In the genomic region with DNA sequence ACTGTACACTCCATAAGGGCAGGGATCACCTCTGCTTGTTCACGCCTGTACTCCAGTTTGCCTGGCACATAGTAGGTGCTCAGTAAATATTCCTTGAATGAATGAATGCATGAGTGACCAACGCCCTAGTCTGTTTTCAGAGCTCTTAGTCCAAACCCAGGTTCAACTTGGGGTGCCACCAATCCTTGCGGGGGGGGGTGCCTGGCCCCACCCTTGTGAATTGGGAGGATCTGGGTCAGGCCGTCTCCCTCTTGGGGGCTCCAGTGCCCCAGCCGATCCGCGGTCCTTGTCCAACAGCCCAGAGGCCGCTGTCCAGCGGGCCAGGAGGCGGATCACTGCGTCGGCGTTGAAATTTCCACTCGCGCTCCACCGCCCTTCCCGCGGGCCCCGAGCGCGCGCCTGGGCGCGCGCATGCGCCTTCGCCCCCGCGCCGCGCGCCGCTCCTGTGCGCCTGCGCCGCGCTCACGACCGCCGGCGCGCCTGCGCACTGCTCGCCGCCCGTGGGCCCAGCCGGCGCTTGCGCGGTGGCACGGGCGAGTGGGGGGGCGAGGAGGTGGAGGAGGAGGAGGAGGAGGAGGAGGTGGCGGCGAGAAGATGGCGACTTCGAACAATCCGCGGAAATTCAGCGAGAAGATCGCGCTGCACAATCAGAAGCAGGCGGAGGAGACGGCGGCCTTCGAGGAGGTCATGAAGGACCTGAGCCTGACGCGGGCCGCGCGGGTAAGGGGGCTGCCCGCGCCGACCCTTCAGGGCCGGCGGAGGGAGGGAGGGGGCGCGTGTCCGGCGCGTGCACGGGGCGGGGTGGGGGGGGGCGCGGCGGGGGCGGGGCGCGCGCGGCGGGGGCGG, we compare ENCODE assay signal across 8 cellular contexts. TPM values are rescaled to one million over a fixed set of nuclear protein-coding genes. Genes with fewer than 3 reads are reported as not detected.
DNase-seq lines count a peak whose midpoint lies in the region; ATAC-seq, FAIRE-seq and TF ChIP-seq lines count a peak whose summit lies in the region.

A gene with protein sequence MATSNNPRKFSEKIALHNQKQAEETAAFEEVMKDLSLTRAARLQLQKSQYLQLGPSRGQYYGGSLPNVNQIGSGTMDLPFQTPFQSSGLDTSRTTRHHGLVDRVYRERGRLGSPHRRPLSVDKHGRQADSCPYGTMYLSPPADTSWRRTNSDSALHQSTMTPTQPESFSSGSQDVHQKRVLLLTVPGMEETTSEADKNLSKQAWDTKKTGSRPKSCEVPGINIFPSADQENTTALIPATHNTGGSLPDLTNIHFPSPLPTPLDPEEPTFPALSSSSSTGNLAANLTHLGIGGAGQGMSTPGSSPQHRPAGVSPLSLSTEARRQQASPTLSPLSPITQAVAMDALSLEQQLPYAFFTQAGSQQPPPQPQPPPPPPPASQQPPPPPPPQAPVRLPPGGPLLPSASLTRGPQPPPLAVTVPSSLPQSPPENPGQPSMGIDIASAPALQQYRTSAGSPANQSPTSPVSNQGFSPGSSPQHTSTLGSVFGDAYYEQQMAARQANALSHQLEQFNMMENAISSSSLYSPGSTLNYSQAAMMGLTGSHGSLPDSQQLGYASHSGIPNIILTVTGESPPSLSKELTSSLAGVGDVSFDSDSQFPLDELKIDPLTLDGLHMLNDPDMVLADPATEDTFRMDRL (plus strand): TSS at position 572 of the 846 bp plus-strand sequence. CDS start 23 bp downstream, at position 595.

- no peaks in the 10 kb centered on the region for H3K9me3 Mint-ChIP-seq in chondrocyte (ENCODE audit: low read depth)

- POLR2A ChIA-PET in A549 (lab: Yijun Ruan, JAX): no interaction called here

- peak; percentile 57 for TF ChIP-seq POLR2A in A549 (IDR thresholded peaks at IDR 0.05; ENCODE audit: low read length)

- H3K27ac ChIP-seq in A549: peak within 1 kb of the TSS; percentile 96

- H3K4me3 Mint-ChIP-seq in chondrocyte (ENCODE audit: unreplicated experiment): peak within 1 kb of the TSS; percentile 84

- peak within 1 kb of the TSS; percentile 93 for H3K4me2 ChIP-seq in A549

- H3K9me3 ChIP-seq in A549: no peaks in the 10 kb centered on the region

- FAIRE-seq in A549 (lab: Jason Lieb, UNC): no peak

- no peak for TF ChIP-seq EP300 in A549 (IDR thresholded peaks at IDR 0.05)

- no peak for TF ChIP-seq RAD21 in A549 (conservative IDR thresholded peaks at IDR 0.05 in 1 of 2, IDR thresholded peaks at IDR 0.05 in 1 of 2)

- peak; percentile 80 to 83 for DNase-seq in A549 (ENCODE audit: low read depth in 1 of 2, low spot score in 1 of 2)
- DNase-seq in NCI-H446 (lab: John Stamatoyannopoulos, UW): peak; percentile 72 to 95
- DNase-seq in activated CD4-positive, alpha-beta T cell treated with anti-CD3 and anti-CD28 coated beads for 24 hours (ENCODE audit: low read depth in 2 of 2): peak; percentile 83 to 90
- DNase-seq in chondrocyte (ENCODE audit: low spot score): no peak
- DNase-seq in kidney tubule cell (ENCODE audit: low spot score): peak; percentile 91
- peak; percentile 84 to 90 for DNase-seq in stimulated activated CD4-positive, alpha-beta T cell treated with anti-CD3 and anti-CD28 coated beads, Interleukin-15, amount 100 ng/mL, for 48 hours (ENCODE audit: low read depth in 2 of 2)

- 5% methylated on average over 26 of the region's 93 CpGs for WGBS in A549 (ENCODE audit: missing lambda C conversion rate)

- ATAC-seq in A549 (peak; percentile 73 to 81), GM18867 (IDR thresholded peaks at IDR 0.05; ENCODE audit: unreplicated experiment) (peak; percentile 75), HG03196 (IDR thresholded peaks at IDR 0.05; ENCODE audit: unreplicated experiment) (peak; percentile 64)

- peak within 1 kb of the TSS; percentile 66 for H3K4me3 ChIP-seq in A549

- H3K4me1 Mint-ChIP-seq in chondrocyte (ENCODE audit: low read depth): peaks cover 25% of the 10 kb centered on the region

- H3K27me3 Mint-ChIP-seq in chondrocyte (ENCODE audit: low read depth): no peaks in the 10 kb centered on the region

- no peaks in the 10 kb centered on the region for H3K36me3 Mint-ChIP-seq in chondrocyte (ENCODE audit: low read depth)

- peaks cover 22% of the 10 kb centered on the region for H3K4me1 ChIP-seq in A549

- TF ChIP-seq CTCF in A549 (IDR thresholded peaks at IDR 0.05): no peak
- TF ChIP-seq CTCF in chondrocyte (IDR thresholded peaks at IDR 0.05): peak; percentile 44

- CTCF ChIA-PET in A549 (lab: Yijun Ruan, JAX): interaction anchor here (0.7 kb wide), 1 partner anchor 342 kb away, joined by 4 read pairs; no protein-coding TSS in a partner anchor

- H3K27ac Mint-ChIP-seq in chondrocyte (ENCODE audit: unreplicated experiment): peak within 1 kb of the TSS; percentile 91

TF ChIP-seq in A549, 52 proteins besides CTCF, POLR2A, EP300 and RAD21:
- TF ChIP-seq CBX2 (IDR thresholded peaks at IDR 0.05; ENCODE audit: borderline replicate concordance, low read depth) (no peak), RCOR1 (IDR thresholded peaks at IDR 0.05; ENCODE audit: low read depth, low read length) (no peak), PHF8 (IDR thresholded peaks at IDR 0.05; ENCODE audit: borderline replicate concordance, low read depth) (peak; percentile 62; the same call in 1 of the 2 replicates), HEYL (CRISPR knock-in tag; IDR thresholded peaks at IDR 0.05) (no peak), HDAC2 (IDR thresholded peaks at IDR 0.05) (no peak), JUN (IDR thresholded peaks at IDR 0.05) (peak in 1 of 2 experiments; percentile 25; a peak in 1 of 5 replicates)
- TF ChIP-seq, protein P1, sequence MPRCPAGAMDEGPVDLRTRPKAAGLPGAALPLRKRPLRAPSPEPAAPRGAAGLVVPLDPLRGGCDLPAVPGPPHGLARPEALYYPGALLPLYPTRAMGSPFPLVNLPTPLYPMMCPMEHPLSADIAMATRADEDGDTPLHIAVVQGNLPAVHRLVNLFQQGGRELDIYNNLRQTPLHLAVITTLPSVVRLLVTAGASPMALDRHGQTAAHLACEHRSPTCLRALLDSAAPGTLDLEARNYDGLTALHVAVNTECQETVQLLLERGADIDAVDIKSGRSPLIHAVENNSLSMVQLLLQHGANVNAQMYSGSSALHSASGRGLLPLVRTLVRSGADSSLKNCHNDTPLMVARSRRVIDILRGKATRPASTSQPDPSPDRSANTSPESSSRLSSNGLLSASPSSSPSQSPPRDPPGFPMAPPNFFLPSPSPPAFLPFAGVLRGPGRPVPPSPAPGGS (IDR thresholded peaks at IDR 0.05): 0 out of 3 replicates have a peak, but pooled peaks have one; percentile 54
- TF ChIP-seq, protein P2, sequence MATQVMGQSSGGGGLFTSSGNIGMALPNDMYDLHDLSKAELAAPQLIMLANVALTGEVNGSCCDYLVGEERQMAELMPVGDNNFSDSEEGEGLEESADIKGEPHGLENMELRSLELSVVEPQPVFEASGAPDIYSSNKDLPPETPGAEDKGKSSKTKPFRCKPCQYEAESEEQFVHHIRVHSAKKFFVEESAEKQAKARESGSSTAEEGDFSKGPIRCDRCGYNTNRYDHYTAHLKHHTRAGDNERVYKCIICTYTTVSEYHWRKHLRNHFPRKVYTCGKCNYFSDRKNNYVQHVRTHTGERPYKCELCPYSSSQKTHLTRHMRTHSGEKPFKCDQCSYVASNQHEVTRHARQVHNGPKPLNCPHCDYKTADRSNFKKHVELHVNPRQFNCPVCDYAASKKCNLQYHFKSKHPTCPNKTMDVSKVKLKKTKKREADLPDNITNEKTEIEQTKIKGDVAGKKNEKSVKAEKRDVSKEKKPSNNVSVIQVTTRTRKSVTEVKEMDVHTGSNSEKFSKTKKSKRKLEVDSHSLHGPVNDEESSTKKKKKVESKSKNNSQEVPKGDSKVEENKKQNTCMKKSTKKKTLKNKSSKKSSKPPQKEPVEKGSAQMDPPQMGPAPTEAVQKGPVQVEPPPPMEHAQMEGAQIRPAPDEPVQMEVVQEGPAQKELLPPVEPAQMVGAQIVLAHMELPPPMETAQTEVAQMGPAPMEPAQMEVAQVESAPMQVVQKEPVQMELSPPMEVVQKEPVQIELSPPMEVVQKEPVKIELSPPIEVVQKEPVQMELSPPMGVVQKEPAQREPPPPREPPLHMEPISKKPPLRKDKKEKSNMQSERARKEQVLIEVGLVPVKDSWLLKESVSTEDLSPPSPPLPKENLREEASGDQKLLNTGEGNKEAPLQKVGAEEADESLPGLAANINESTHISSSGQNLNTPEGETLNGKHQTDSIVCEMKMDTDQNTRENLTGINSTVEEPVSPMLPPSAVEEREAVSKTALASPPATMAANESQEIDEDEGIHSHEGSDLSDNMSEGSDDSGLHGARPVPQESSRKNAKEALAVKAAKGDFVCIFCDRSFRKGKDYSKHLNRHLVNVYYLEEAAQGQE (IDR thresholded peaks at IDR 0.05): peak; percentile 64
- TF ChIP-seq, protein P3, sequence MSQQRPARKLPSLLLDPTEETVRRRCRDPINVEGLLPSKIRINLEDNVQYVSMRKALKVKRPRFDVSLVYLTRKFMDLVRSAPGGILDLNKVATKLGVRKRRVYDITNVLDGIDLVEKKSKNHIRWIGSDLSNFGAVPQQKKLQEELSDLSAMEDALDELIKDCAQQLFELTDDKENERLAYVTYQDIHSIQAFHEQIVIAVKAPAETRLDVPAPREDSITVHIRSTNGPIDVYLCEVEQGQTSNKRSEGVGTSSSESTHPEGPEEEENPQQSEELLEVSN (IDR thresholded peaks at IDR 0.05; ENCODE audit: borderline replicate concordance, low read depth): peak; percentile 35; the same call in 1 of the 2 replicates
- TF ChIP-seq, protein P4, sequence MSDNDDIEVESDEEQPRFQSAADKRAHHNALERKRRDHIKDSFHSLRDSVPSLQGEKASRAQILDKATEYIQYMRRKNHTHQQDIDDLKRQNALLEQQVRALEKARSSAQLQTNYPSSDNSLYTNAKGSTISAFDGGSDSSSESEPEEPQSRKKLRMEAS (IDR thresholded peaks at IDR 0.05): 0 out of 2 replicates have a peak, but pooled peaks have one; percentile 19

RNA-seq across cellular contexts. Expression of the gene that starts here (rescaled TPM):
- polyA plus RNA-seq in A549 (2011; rRNA removed): 0.86 and 0.87 TPM in 2 replicates
- 4.4 and 5.7 TPM in 2 replicates for polyA plus RNA-seq in A549 (2012; cell fraction: cytosol; rRNA removed)
- polyA plus RNA-seq in A549 (2012; cell fraction: nucleus; rRNA removed): 13.7 and 20.7 TPM in 2 replicates
- polyA plus RNA-seq in A549 (2017; fragmentation: RNase III; extraction: RNeasy Plus Mini Kit Qiagen cat#74134 plus additional on column Dnase treatment): 4.0 to 5.7 TPM (median 4.3 TPM) in 3 replicates
- polyA minus RNA-seq in A549 (2011; rRNA and poly(A)+ RNA removed): 0.49 and 0.66 TPM in 2 replicates
- 14.6 to 17.2 TPM (median 15.5 TPM) in 3 replicates for total RNA-seq in chondrocyte
